ENCODE assay signal across 1 cellular context in genomic region chr12:122849352-122850047, GRCh38.
TF ChIP-seq lines count a peak whose summit lies in the region.

No MANE protein-coding gene starts in this region.

TF ChIP-seq in IMR-90, 13 proteins besides CTCF, POLR2A, EP300 and RAD21 (continued from another document):
- TF ChIP-seq, protein P1, sequence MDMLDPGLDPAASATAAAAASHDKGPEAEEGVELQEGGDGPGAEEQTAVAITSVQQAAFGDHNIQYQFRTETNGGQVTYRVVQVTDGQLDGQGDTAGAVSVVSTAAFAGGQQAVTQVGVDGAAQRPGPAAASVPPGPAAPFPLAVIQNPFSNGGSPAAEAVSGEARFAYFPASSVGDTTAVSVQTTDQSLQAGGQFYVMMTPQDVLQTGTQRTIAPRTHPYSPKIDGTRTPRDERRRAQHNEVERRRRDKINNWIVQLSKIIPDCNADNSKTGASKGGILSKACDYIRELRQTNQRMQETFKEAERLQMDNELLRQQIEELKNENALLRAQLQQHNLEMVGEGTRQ (IDR thresholded peaks at IDR 0.05; ENCODE audit: low read depth, low read length) = no peak
- TF ChIP-seq BHLHE40 (IDR thresholded peaks at IDR 0.05; ENCODE audit: low read depth, low read length) (no peak), CEBPB (IDR thresholded peaks at IDR 0.05; ENCODE audit: low read depth, low read length) (no peak)
